In the genomic region with DNA sequence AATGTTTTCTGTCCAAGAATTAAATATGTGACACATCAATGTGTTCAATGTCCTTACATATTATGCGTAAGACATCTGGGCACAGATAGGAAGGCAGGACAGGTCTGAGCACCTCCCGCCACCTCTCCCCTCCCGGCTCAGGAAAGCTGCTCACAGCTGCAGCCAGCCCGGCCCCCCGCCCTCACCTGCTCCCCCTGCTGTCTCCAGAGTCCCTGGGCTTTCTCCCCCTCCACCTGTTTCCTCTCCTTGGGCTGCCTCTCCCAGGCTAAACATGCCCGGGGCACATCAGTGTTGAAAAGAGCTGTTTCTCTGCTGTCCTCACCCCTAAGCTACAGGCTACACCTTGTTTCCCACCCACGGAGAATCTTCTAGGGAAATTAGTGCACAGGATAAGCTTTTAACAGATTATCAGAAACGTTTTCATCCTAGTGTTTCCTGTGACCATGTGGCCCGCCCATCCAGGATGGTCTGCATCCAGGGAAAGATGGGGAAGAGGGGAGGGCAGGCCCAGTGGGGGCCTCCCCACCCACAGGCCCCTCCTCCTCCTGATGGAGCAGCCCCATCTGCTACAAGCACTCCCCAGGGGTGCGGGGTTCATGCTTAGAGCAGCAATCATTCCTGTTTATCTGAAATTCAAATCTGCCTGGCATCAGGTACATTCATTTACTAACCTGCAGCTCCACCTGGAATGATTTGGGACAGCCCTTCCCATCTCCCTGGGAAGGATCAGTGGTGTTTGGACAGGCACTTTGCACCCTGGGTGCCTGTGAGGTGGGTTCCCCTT, we compare ENCODE assay signal across 30 cellular contexts.
A peak's percentile ranks its signal among the peaks of the same experiment; 100 is the strongest.
DNase-seq lines count a peak whose midpoint lies in the region; ATAC-seq and TF ChIP-seq lines count a peak whose summit lies in the region.
"Had no signal": no experiment of that assay in that cellular context is flagged by ENCODE, and none has a peak within 500 bp of the region (broad histone marks: within the 10 kb centered on the region; RNA-seq: fewer than 3 reads in every experiment).

No MANE protein-coding gene starts in this region.

- H3K4me2 ChIP-seq in neural cell (ENCODE audit: low read length) = no peak overlapping the region
- H3K4me2 ChIP-seq: hepatocyte had no signal

- H3K4me3 Mint-ChIP-seq in activated CD8-positive, alpha-beta memory T cell treated with anti-CD3 and anti-CD28 coated beads, Interleukin-2, amount 10 ng/mL, durations not matched to agents 7 days and 5 days = no peak overlapping the region
- no peak overlapping the region for H3K4me3 Mint-ChIP-seq in activated CD4-positive, alpha-beta T cell treated with anti-CD3 and anti-CD28 coated beads for 36 hours
- no peak overlapping the region for H3K4me3 Mint-ChIP-seq in activated CD4-positive, alpha-beta T cell treated with anti-CD3 and anti-CD28 coated beads, Interleukin-2, amount 10 ng/mL, durations not matched to agents 24 days and 14 days
- H3K4me3 Mint-ChIP-seq: activated naive CD8-positive, alpha-beta T cell treated with anti-CD3 and anti-CD28 coated beads, Interleukin-2, amount 50 U/mL, for 24 hours; activated T-cell treated with anti-CD3 and anti-CD28 coated beads, Interleukin-2, amount 50 U/mL, for 4 hours; CD4-positive, alpha-beta memory T cell; dendritic cell treated with granulocyte-macrophage colony-stimulating factor and Interleukin-4, amounts not matched to agents 40 ng/mL and 50 ng/mL, for 4 days; mesothelial cell of epicardium; naive thymus-derived CD4-positive, alpha-beta T cell; stimulated activated memory B cell treated with anti-CD40 and anti-IgM and Interleukin-4, amounts not matched to agents 10 μg/mL and 1 μg/mL and 100 μg/mL, for 72 hours; T-helper 1 cell treated with Interleukin-12 subunit alpha and Interleukin-12 subunit beta and Interleukin-4 antibody, amounts not matched to agents 30 μg/mL and 1 μg/mL, for 36 hours had no signal

- H3K27ac Mint-ChIP-seq in activated CD8-positive, alpha-beta memory T cell treated with anti-CD3 and anti-CD28 coated beads, Interleukin-2, amount 10 ng/mL, durations not matched to agents 7 days and 5 days = no peak overlapping the region
- no peak overlapping the region for H3K27ac Mint-ChIP-seq in activated CD4-positive, alpha-beta T cell treated with anti-CD3 and anti-CD28 coated beads for 36 hours
- no peak overlapping the region for H3K27ac Mint-ChIP-seq in activated CD4-positive, alpha-beta T cell treated with anti-CD3 and anti-CD28 coated beads, Interleukin-2, amount 10 ng/mL, durations not matched to agents 24 days and 14 days
- H3K27ac Mint-ChIP-seq: activated naive CD8-positive, alpha-beta T cell treated with anti-CD3 and anti-CD28 coated beads, Interleukin-2, amount 50 U/mL, for 24 hours; CD4-positive, alpha-beta memory T cell; dendritic cell treated with granulocyte-macrophage colony-stimulating factor and Interleukin-4, amounts not matched to agents 40 ng/mL and 50 ng/mL, for 4 days; mesothelial cell of epicardium; naive thymus-derived CD4-positive, alpha-beta T cell; stimulated activated memory B cell treated with anti-CD40 and anti-IgM and Interleukin-4, amounts not matched to agents 10 μg/mL and 1 μg/mL and 100 μg/mL, for 72 hours; T-helper 1 cell treated with Interleukin-12 subunit alpha and Interleukin-12 subunit beta and Interleukin-4 antibody, amounts not matched to agents 30 μg/mL and 1 μg/mL, for 36 hours had no signal

- no peak overlapping the region for H2AFZ ChIP-seq in neural cell (ENCODE audit: low read depth, low read length)
- H2AFZ ChIP-seq: hepatocyte had no signal

- H3K4me1 ChIP-seq in SJCRH30 = no peaks in the 10 kb centered on the region
- H3K4me1 ChIP-seq: esophagus squamous epithelium, left ventricle myocardium inferior, right lobe of liver had no signal

- POLR2A ChIA-PET in activated CD4-positive, alpha-beta T cell treated with anti-CD3 and anti-CD28 coated beads for 36 hours (lab: Charles Lee) = no interaction called here

- H3K27me3 ChIP-seq in neural cell (ENCODE audit: insufficient read depth, low read depth, low read length) (no peaks in the 10 kb centered on the region), SJCRH30 (no peaks in the 10 kb centered on the region)
- H3K27me3 ChIP-seq: right lobe of liver had no signal

- H3K27me3 Mint-ChIP-seq in activated CD8-positive, alpha-beta memory T cell treated with anti-CD3 and anti-CD28 coated beads, Interleukin-2, amount 10 ng/mL, durations not matched to agents 7 days and 5 days = peaks cover 5% of the 10 kb centered on the region
- peaks cover 12% of the 10 kb centered on the region for H3K27me3 Mint-ChIP-seq in activated CD4-positive, alpha-beta T cell treated with anti-CD3 and anti-CD28 coated beads for 36 hours
- H3K27me3 Mint-ChIP-seq in activated CD4-positive, alpha-beta T cell treated with anti-CD3 and anti-CD28 coated beads, Interleukin-2, amount 10 ng/mL, durations not matched to agents 24 days and 14 days = peaks cover 11% of the 10 kb centered on the region

- no peaks in the 10 kb centered on the region for H3K4me1 Mint-ChIP-seq in activated CD8-positive, alpha-beta memory T cell treated with anti-CD3 and anti-CD28 coated beads, Interleukin-2, amount 10 ng/mL, durations not matched to agents 7 days and 5 days
- H3K4me1 Mint-ChIP-seq in activated CD4-positive, alpha-beta T cell treated with anti-CD3 and anti-CD28 coated beads for 36 hours = no peaks in the 10 kb centered on the region
- H3K4me1 Mint-ChIP-seq in activated CD4-positive, alpha-beta T cell treated with anti-CD3 and anti-CD28 coated beads, Interleukin-2, amount 10 ng/mL, durations not matched to agents 24 days and 14 days = no peaks in the 10 kb centered on the region
- H3K4me1 Mint-ChIP-seq: activated naive CD8-positive, alpha-beta T cell treated with anti-CD3 and anti-CD28 coated beads, Interleukin-2, amount 50 U/mL, for 24 hours; mesothelial cell of epicardium had no signal

- no peak overlapping the region for H3K9ac ChIP-seq in neural cell (ENCODE audit: low read length)

- CTCF ChIA-PET in activated CD8-positive, alpha-beta memory T cell treated with anti-CD3 and anti-CD28 coated beads, Interleukin-2, amount 10 ng/mL, durations not matched to agents 7 days and 5 days (lab: Charles Lee) = no interaction called here
- CTCF ChIA-PET in activated CD4-positive, alpha-beta T cell treated with anti-CD3 and anti-CD28 coated beads for 36 hours (lab: Charles Lee) = no interaction called here

- no peaks in the 10 kb centered on the region for H3F3A ChIP-seq in neural cell (ENCODE audit: insufficient read depth, low read length, poor library complexity, severe bottlenecking)

- no peaks in the 10 kb centered on the region for H3K9me2 ChIP-seq in neural cell (ENCODE audit: insufficient read depth, low read length)

- peak; percentile 23 for DNase-seq in activated CD8-positive, alpha-beta memory T cell treated with anti-CD3 and anti-CD28 coated beads, Interleukin-2, amount 50 U/mL, for 48 hours
- no peak for DNase-seq in activated CD8-positive, alpha-beta memory T cell treated with anti-CD3 and anti-CD28 coated beads, Interleukin-2, amount 10 ng/mL, durations not matched to agents 7 days and 5 days
- DNase-seq in ecto neural progenitor cell (ENCODE audit: low spot score) (peak; percentile 48), SJCRH30 (no peak), activated gamma-delta T cell treated with Interleukin-2 at 50 U/mL for 16 hours (no peak)
- DNase-seq in activated CD4-positive, alpha-beta T cell treated with anti-CD3 and anti-CD28 coated beads for 36 hours = no peak
- DNase-seq in activated CD4-positive, alpha-beta T cell treated with anti-CD3 and anti-CD28 coated beads, Interleukin-2, amount 10 ng/mL, durations not matched to agents 24 days and 14 days = no peak
- DNase-seq: activated CD4-positive, alpha-beta T cell treated with anti-CD3 and anti-CD28 coated beads for 4 hours; activated naive CD8-positive, alpha-beta T cell treated with anti-CD3 and anti-CD28 coated beads, Interleukin-2, amount 50 U/mL, for 24 hours; activated T-cell treated with anti-CD3 and anti-CD28 coated beads, Interleukin-2, amount 50 U/mL, for 4 hours; caudate nucleus; CD4-positive, alpha-beta memory T cell; esophagus squamous epithelium; foreskin melanocyte; GOT3; IMR-90; left ventricle myocardium inferior; naive thymus-derived CD4-positive, alpha-beta T cell; NCI-H187 treated with DMSO at 0.1 percent for 48 hours; NCI-H774; right lobe of liver; RPMI8226; stimulated activated CD4-positive, alpha-beta T cell treated with anti-CD3 and anti-CD28 coated beads, Interleukin-12 subunit alpha, Interleukin-12 subunit beta, amount 100 ng/mL, for 4 hours; stimulated activated CD4-positive, alpha-beta T cell treated with anti-CD3 and anti-CD28 coated beads, Interleukin-4, amount 100 ng/mL, for 4 hours had no signal

- H3K36me3 ChIP-seq in neural cell (ENCODE audit: insufficient read depth, low read length) (no peaks in the 10 kb centered on the region), SJCRH30 (no peaks in the 10 kb centered on the region)
- H3K36me3 ChIP-seq: esophagus squamous epithelium, left ventricle myocardium inferior, right lobe of liver had no signal

- no peak for TF ChIP-seq EP300 in neural cell (conservative IDR thresholded peaks at IDR 0.05; ENCODE audit: poor library complexity, severe bottlenecking)

- no peaks in the 10 kb centered on the region for H4K20me1 ChIP-seq in neural cell (ENCODE audit: insufficient read depth)

- H3K9me3 ChIP-seq in neural cell (ENCODE audit: low read length) (no peaks in the 10 kb centered on the region), SJCRH30 (replicated peaks) (no peaks in the 10 kb centered on the region)
- H3K9me3 ChIP-seq: esophagus squamous epithelium, left ventricle myocardium inferior, right lobe of liver had no signal

- no peak for TF ChIP-seq CTCF in neural cell (IDR thresholded peaks at IDR 0.05; ENCODE audit: poor library complexity, severe bottlenecking)

- no peak for ATAC-seq in activated CD8-positive, alpha-beta memory T cell treated with anti-CD3 and anti-CD28 coated beads, Interleukin-2, amount 10 ng/mL, durations not matched to agents 7 days and 5 days
- no peak for ATAC-seq in activated CD4-positive, alpha-beta T cell treated with anti-CD3 and anti-CD28 coated beads for 36 hours
- ATAC-seq: activated naive CD8-positive, alpha-beta T cell treated with anti-CD3 and anti-CD28 coated beads, Interleukin-2, amount 50 U/mL, for 24 hours; activated T-cell treated with anti-CD3 and anti-CD28 coated beads, Interleukin-2, amount 50 U/mL, for 4 hours; naive thymus-derived CD4-positive, alpha-beta T cell; stimulated activated memory B cell treated with anti-CD40 and anti-IgM and Interleukin-4, amounts not matched to agents 10 μg/mL and 1 μg/mL and 100 μg/mL, for 72 hours had no signal

- no peak for TF ChIP-seq RAD21 in neural cell (conservative IDR thresholded peaks at IDR 0.05)

- H3K4me3 ChIP-seq in neural cell (ENCODE audit: low read length) = peak overlapping the region; percentile 13
- no peak overlapping the region for H3K4me3 ChIP-seq in SJCRH30
- H3K4me3 ChIP-seq: esophagus squamous epithelium, hepatocyte, left ventricle myocardium inferior, right lobe of liver had no signal

- intact Hi-C loops in activated CD4-positive, alpha-beta T cell treated with anti-CD3 and anti-CD28 coated beads for 36 hours (cut with DNase I, micrococcal nuclease) = no loop called here
- intact Hi-C loops in activated CD4-positive, alpha-beta T cell treated with anti-CD3 and anti-CD28 coated beads, Interleukin-2, amount 10 ng/mL, durations not matched to agents 24 days and 14 days (cut with micrococcal nuclease) = no loop called here

- no peaks in the 10 kb centered on the region for H3K79me2 ChIP-seq in neural cell (replicated peaks; ENCODE audit: insufficient read depth, low read length)
- H3K79me2 ChIP-seq: hepatocyte had no signal

- H3K27ac ChIP-seq in neural cell (ENCODE audit: low read length) (no peak overlapping the region), SJCRH30 (no peak overlapping the region)
- H3K27ac ChIP-seq: esophagus squamous epithelium, hepatocyte, left ventricle myocardium inferior, right lobe of liver had no signal

- no peaks in the 10 kb centered on the region for H3K36me3 Mint-ChIP-seq in activated CD8-positive, alpha-beta memory T cell treated with anti-CD3 and anti-CD28 coated beads, Interleukin-2, amount 10 ng/mL, durations not matched to agents 7 days and 5 days
- H3K36me3 Mint-ChIP-seq in activated CD4-positive, alpha-beta T cell treated with anti-CD3 and anti-CD28 coated beads for 36 hours (ENCODE audit: low read depth) = no peaks in the 10 kb centered on the region
- no peaks in the 10 kb centered on the region for H3K36me3 Mint-ChIP-seq in activated CD4-positive, alpha-beta T cell treated with anti-CD3 and anti-CD28 coated beads, Interleukin-2, amount 10 ng/mL, durations not matched to agents 24 days and 14 days (ENCODE audit: low read depth)
- H3K36me3 Mint-ChIP-seq: CD4-positive, alpha-beta memory T cell; mesothelial cell of epicardium; naive thymus-derived CD4-positive, alpha-beta T cell; stimulated activated memory B cell treated with anti-CD40 and anti-IgM and Interleukin-4, amounts not matched to agents 10 μg/mL and 1 μg/mL and 100 μg/mL, for 72 hours had no signal

- H3K9me3 Mint-ChIP-seq in activated CD8-positive, alpha-beta memory T cell treated with anti-CD3 and anti-CD28 coated beads, Interleukin-2, amount 10 ng/mL, durations not matched to agents 7 days and 5 days (ENCODE audit: low read depth) = no peaks in the 10 kb centered on the region
- H3K9me3 Mint-ChIP-seq in activated CD4-positive, alpha-beta T cell treated with anti-CD3 and anti-CD28 coated beads for 36 hours (ENCODE audit: low read depth) = no peaks in the 10 kb centered on the region
- H3K9me3 Mint-ChIP-seq in activated CD4-positive, alpha-beta T cell treated with anti-CD3 and anti-CD28 coated beads, Interleukin-2, amount 10 ng/mL, durations not matched to agents 24 days and 14 days = no peaks in the 10 kb centered on the region
- H3K9me3 Mint-ChIP-seq: activated T-cell treated with anti-CD3 and anti-CD28 coated beads, Interleukin-2, amount 50 U/mL, for 4 hours; dendritic cell treated with granulocyte-macrophage colony-stimulating factor and Interleukin-4, amounts not matched to agents 40 ng/mL and 50 ng/mL, for 4 days; mesothelial cell of epicardium; T-helper 1 cell treated with Interleukin-12 subunit alpha and Interleukin-12 subunit beta and Interleukin-4 antibody, amounts not matched to agents 30 μg/mL and 1 μg/mL, for 36 hours had no signal

Comparison
In these comparisons a context has a peak if more than half of its experiments do, and no peak if none do; other contexts are left out.
1. DNase-seq: peak in activated CD8-positive, alpha-beta memory T cell treated with anti-CD3 and anti-CD28 coated beads, Interleukin-2, amount 50 U/mL, for 48 hours (single experiment) and ecto neural progenitor cell (single experiment); none in activated CD8-positive, alpha-beta memory T cell treated with anti-CD3 and anti-CD28 coated beads, Interleukin-2, amount 10 ng/mL, durations not matched to agents 7 days and 5 days (single experiment), activated CD4-positive, alpha-beta T cell treated with anti-CD3 and anti-CD28 coated beads for 36 hours (single experiment), activated CD4-positive, alpha-beta T cell treated with anti-CD3 and anti-CD28 coated beads, Interleukin-2, amount 10 ng/mL, durations not matched to agents 24 days and 14 days (single experiment), SJCRH30 (0 of 2) and activated gamma-delta T cell treated with Interleukin-2 at 50 U/mL for 16 hours (single experiment).